8 cellular contexts compared by ENCODE assay signal in the genomic region with DNA sequence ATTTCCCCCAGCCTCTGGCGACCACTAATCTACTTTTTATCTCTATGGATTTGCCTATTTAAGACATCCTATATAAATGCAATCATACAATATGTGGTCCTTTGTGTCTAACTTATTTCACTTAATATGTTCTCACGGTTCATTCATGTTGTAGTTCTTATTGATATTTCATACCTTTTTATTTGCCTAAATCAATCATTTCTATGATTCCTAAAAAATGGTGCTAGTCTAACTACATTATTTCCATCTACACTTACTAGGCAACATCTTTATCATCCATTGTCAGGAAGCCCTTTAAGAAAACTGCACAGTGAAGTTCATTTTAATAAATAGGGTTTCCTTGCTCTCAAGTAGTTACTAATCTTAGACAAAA. TPM values are rescaled to one million over a fixed set of nuclear protein-coding genes. Genes with fewer than 3 reads are reported as not detected.
DNase-seq lines count a peak whose midpoint lies in the region; ATAC-seq, FAIRE-seq and TF ChIP-seq lines count a peak whose summit lies in the region.

No MANE protein-coding gene starts in this region.

- POLR2A ChIA-PET in endothelial cell of umbilical vein (lab: Charles Lee): no interaction called here

- H4K20me1 ChIP-seq in endothelial cell of umbilical vein (replicated peaks; ENCODE audit: control insufficient read depth, extremely low read depth, insufficient read depth, low read length): no peaks in the 10 kb centered on the region

- dilution Hi-C loops in endothelial cell of umbilical vein (cut with MboI; ENCODE audit: extremely low pct_ligation_motif_present, low sequenced_read_pairs): no loop called here

- no peaks in the 10 kb centered on the region; the same call in 1 of the 2 replicates for H3K27me3 ChIP-seq in MG63
- no peaks in the 10 kb centered on the region for H3K27me3 ChIP-seq in endothelial cell of umbilical vein (ENCODE audit: control insufficient read depth in 2 of 2, insufficient read depth in 2 of 2, low read length in 2 of 2)
- H3K27me3 ChIP-seq in gastrocnemius medialis: peaks cover 0 to 9% (median 7%) of the 10 kb centered on the region in 3 donors

- H3K9me1 ChIP-seq in endothelial cell of umbilical vein (replicated peaks; ENCODE audit: control insufficient read depth, extremely low read depth, insufficient read depth, low read length): no peaks in the 10 kb centered on the region

- FAIRE-seq in endothelial cell of umbilical vein (lab: Jason Lieb, UNC): no peak

- peak overlapping the region; percentile 89 for H3K9ac ChIP-seq in endothelial cell of umbilical vein (replicated peaks; ENCODE audit: extremely low read depth, insufficient read depth, low read length)

- ATAC-seq in GM19351 (IDR thresholded peaks at IDR 0.05; ENCODE audit: unreplicated experiment) (peak; percentile 8), gastrocnemius medialis (no peak)

- peaks cover 50% of the 10 kb centered on the region for H3K79me2 ChIP-seq in endothelial cell of umbilical vein (ENCODE audit: control insufficient read depth, insufficient read depth, low read length)

- CTCF ChIA-PET in endothelial cell of umbilical vein (lab: Charles Lee): no interaction called here

- H3K27ac ChIP-seq in endothelial cell of umbilical vein (ENCODE audit: insufficient read depth, low read depth, low read length) (peak overlapping the region; percentile 78), gastrocnemius medialis (peak overlapping the region; percentile 85 to 96 (median 92))

- H3K4me3 ChIP-seq in MG63 (peak overlapping the region; percentile 95), endothelial cell of umbilical vein (replicated peaks in 1 of 3; ENCODE audit: insufficient read depth in 1 of 3, low read depth in 1 of 3, low read length in 3 of 3) (peak overlapping the region; percentile 62 to 99 (median 97)), gastrocnemius medialis (peak overlapping the region; percentile 74 to 98 (median 88))

- BruUV-seq in endothelial cell of umbilical vein (replicated peaks; lab: Mats Ljungman, UMichigan): TSS peak; percentile 76

- H3K36me3 ChIP-seq in MG63: peaks cover 10% of the 10 kb centered on the region
- no peaks in the 10 kb centered on the region for H3K36me3 ChIP-seq in endothelial cell of umbilical vein (ENCODE audit: control insufficient read depth in 2 of 2, extremely low read depth in 1 of 2, insufficient read depth in 2 of 2, low read length in 2 of 2)
- H3K36me3 ChIP-seq in gastrocnemius medialis: no peaks in the 10 kb centered on the region

- H3K4me2 ChIP-seq in endothelial cell of umbilical vein (ENCODE audit: insufficient read depth, low read length): peak overlapping the region; percentile 88

- peak overlapping the region; percentile 68 for H2AFZ ChIP-seq in endothelial cell of umbilical vein (ENCODE audit: low read depth, low read length)

- H3K9me3 ChIP-seq in MG63 (no peaks in the 10 kb centered on the region), endothelial cell of umbilical vein (replicated peaks; ENCODE audit: control insufficient read depth, insufficient read depth, low read length) (no peaks in the 10 kb centered on the region), gastrocnemius medialis (no peaks in the 10 kb centered on the region)

- DNase-seq in MG63 (no peak), endothelial cell of umbilical vein (ENCODE audit: low read depth, low spot score) (no peak), gastrocnemius medialis (no peak), NCI-H446 treated with DMSO at 0.1 percent for 48 hours (lab: John Stamatoyannopoulos, UW) (no peak), HUDEP-2 (lab: John Stamatoyannopoulos, UW; ENCODE audit: unreplicated experiment in 76 of 76) (no peak), NCI-H1930 (lab: John Stamatoyannopoulos, UW) (no peak)
- DNase-seq in central memory CD4-positive, alpha-beta T cell: no peak

- no peak for TF ChIP-seq CTCF in endothelial cell of umbilical vein (IDR thresholded peaks at IDR 0.05; ENCODE audit: extremely low read depth in 1 of 2, insufficient read depth in 1 of 2, low read depth in 1 of 2, low read length in 2 of 2)
- no peak for TF ChIP-seq CTCF in gastrocnemius medialis (IDR thresholded peaks at IDR 0.05 in 4 of 5, conservative IDR thresholded peaks at IDR 0.05 in 1 of 5)

- TF ChIP-seq POLR2A in endothelial cell of umbilical vein (IDR thresholded peaks at IDR 0.05; ENCODE audit: low read depth, low read length) (no peak), gastrocnemius medialis (IDR thresholded peaks at IDR 0.05) (no peak)

- peaks cover 21% of the 10 kb centered on the region for H3K4me1 ChIP-seq in endothelial cell of umbilical vein (ENCODE audit: control insufficient read depth, extremely low read depth, insufficient read depth, low read length)
- H3K4me1 ChIP-seq in gastrocnemius medialis: peaks cover 21 to 23% of the 10 kb centered on the region in 2 donors

- intact Hi-C loops in endothelial cell of umbilical vein (cut with micrococcal nuclease) (loop anchor here (5.0 kb wide), 2 partner anchors 69 to 301 kb away; a partner anchor contains a TSS), gastrocnemius medialis (cut with DNase I; ENCODE audit: low total_unique reads) (loop anchor here (1.0 to 10.0 kb wide), 2 partner anchors 101 to 217 kb away; a partner anchor contains a TSS)

- in situ Hi-C loops in gastrocnemius medialis (cut with MboI; ENCODE audit: low sequenced_read_pairs in 4 of 4): loop anchor here (10.0 to 25.0 kb wide), 4 partner anchors 211 to 351 kb away; a partner anchor contains a TSS

TF ChIP-seq in endothelial cell of umbilical vein, 7 proteins besides CTCF, POLR2A, EP300 and RAD21:
- TF ChIP-seq POLR2AphosphoS5 (IDR thresholded peaks at IDR 0.05; ENCODE audit: insufficient read depth, low read depth, low read length): no peak
- no peak for TF ChIP-seq FOS (IDR thresholded peaks at IDR 0.05; ENCODE audit: borderline replicate concordance, insufficient read depth, low read length)
- TF ChIP-seq, protein P1, sequence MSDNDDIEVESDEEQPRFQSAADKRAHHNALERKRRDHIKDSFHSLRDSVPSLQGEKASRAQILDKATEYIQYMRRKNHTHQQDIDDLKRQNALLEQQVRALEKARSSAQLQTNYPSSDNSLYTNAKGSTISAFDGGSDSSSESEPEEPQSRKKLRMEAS (IDR thresholded peaks at IDR 0.05; ENCODE audit: insufficient read depth, insufficient read length): no peak
- TF ChIP-seq EZH2 (IDR thresholded peaks at IDR 0.05; ENCODE audit: borderline replicate concordance, low read depth, low read length, severe bottlenecking): no peak
- TF ChIP-seq MYC (IDR thresholded peaks at IDR 0.05; ENCODE audit: low read depth, low read length): no peak
- no peak for TF ChIP-seq GATA2 (IDR thresholded peaks at IDR 0.05; ENCODE audit: insufficient read depth, insufficient read length, low read depth, low read length)
- TF ChIP-seq JUN (IDR thresholded peaks at IDR 0.05; ENCODE audit: borderline replicate concordance, insufficient read depth, insufficient read length, low read depth): no peak

RNA-seq across cellular contexts. Expression of a gene that starts 0.4 kb away (rescaled TPM):
- 34.1 and 40.2 TPM in 2 replicates for total RNA-seq in MG63 (2014; rRNA removed; shearing (Covaris generic); ENCODE audit: low replicate concordance)
- total RNA-seq in endothelial cell of umbilical vein (32.6 and 35.4 TPM in 2 replicates), gastrocnemius medialis (10 to 100 TPM; 20.2 to 30.9 (median 27.4) TPM)
- polyA plus RNA-seq in endothelial cell of umbilical vein: 6.8 and 8.9 TPM in 2 replicates
- 12.6 and 14.3 TPM in 2 replicates for polyA plus RNA-seq in endothelial cell of umbilical vein (2011; cell fraction: cytosol; rRNA removed)
- 15.3 and 18.9 TPM in 2 replicates for polyA plus RNA-seq in endothelial cell of umbilical vein (2011; cell fraction: nucleus; rRNA removed)
- 16.2 and 23.6 TPM in 2 replicates for polyA plus RNA-seq in endothelial cell of umbilical vein (2012)
- polyA minus RNA-seq in endothelial cell of umbilical vein: 26.0 and 31.0 TPM in 2 replicates
- 33.6 TPM for polyA minus RNA-seq in endothelial cell of umbilical vein (2011; cell fraction: cytosol; rRNA and poly(A)+ RNA removed)
- polyA minus RNA-seq in endothelial cell of umbilical vein (2011; cell fraction: nucleus; rRNA and poly(A)+ RNA removed): 26.0 and 28.4 TPM in 2 replicates
